10 cellular contexts compared by ENCODE assay signal in the genomic region with DNA sequence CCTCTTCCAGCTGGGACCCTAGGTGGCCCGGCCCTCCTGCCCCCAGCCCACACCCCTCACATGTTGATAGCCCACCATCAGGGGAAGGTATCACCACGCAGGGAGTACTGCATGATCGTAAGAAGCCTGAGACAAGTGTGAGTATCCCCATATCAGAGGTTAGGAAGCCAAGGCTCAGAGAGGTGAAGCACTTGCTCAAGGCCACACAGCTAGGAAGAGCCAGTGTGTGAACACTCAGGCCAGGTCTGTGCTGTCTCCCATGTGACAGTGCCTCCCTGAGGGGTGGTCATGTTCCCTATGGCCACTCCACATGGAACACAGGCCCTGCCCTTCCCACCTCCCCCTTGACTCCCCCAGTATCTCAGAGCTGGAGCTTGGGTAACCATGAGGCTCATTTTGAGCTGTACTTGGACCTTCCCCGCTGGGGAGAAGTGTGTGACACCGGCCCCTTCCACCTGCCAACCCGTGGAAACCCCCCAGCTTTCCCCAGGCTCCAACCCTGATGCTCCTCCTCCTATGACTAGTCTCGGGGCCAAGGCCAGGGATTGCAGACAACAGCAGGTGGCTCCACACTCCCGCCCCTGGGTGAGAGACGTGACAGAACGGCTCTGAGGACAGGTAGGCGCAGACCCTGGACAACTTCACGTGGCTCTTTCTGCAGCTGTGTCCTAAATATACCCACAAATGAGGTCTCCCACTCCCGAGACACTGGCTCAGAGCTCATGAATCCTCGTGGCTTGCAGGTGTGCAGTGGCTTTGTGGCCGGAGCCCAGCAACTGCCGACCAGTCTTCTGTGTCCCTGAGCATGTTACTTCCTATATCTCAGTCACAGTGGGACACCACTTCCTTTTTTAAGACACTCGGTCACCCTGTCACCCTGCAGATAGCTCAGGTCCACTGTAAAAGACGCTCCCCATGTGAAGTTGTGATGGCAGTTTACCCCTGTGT. TPM values are rescaled to one million over a fixed set of nuclear protein-coding genes. Genes with fewer than 3 reads are reported as not detected.
DNase-seq lines count a peak whose midpoint lies in the region; ATAC-seq and TF ChIP-seq lines count a peak whose summit lies in the region.
"Had no signal": no experiment of that assay in that cellular context is flagged by ENCODE, and none has a peak within 500 bp of the region (broad histone marks: within the 10 kb centered on the region; RNA-seq: fewer than 3 reads in every experiment).

No MANE protein-coding gene starts in this region.

- intact Hi-C loops in tibial artery (cut with DNase I; ENCODE audit: low total_unique reads), result no loop called here

- H3K4me3 ChIP-seq in OCI-LY1 (ENCODE audit: low read depth, low read length, poor library complexity, severe bottlenecking) (no peak overlapping the region), tibial artery (no peak overlapping the region)
- H3K4me3 ChIP-seq: lower lobe of right lung had no signal

- no peak overlapping the region for H3K27ac ChIP-seq in OCI-LY1 (ENCODE audit: low read depth, low read length, poor library complexity, severe bottlenecking)
- no peak overlapping the region for H3K27ac ChIP-seq in tibial artery
- H3K27ac ChIP-seq: lower lobe of right lung, VCaP had no signal

- no peaks in the 10 kb centered on the region for H3K9me3 ChIP-seq in OCI-LY1 (ENCODE audit: low read length)
- H3K9me3 ChIP-seq in tibial artery, result no peaks in the 10 kb centered on the region
- H3K9me3 ChIP-seq: lower lobe of right lung had no signal

- H3K9me2 ChIP-seq in OCI-LY1 (ENCODE audit: low read depth, low read length), result no peaks in the 10 kb centered on the region

- H3K4me2 ChIP-seq in OCI-LY1 (ENCODE audit: low read length), result no peak overlapping the region

- ATAC-seq in HG02798 (IDR thresholded peaks at IDR 0.05; ENCODE audit: poor library complexity, unreplicated experiment) (peak; percentile 92), esophagus mucosa (peak; percentile 27)

- no peak overlapping the region for H3K9ac ChIP-seq in OCI-LY1 (ENCODE audit: low read length)

- TF ChIP-seq CTCF in OCI-LY1 (IDR thresholded peaks at IDR 0.05; ENCODE audit: low read length) (peak; percentile 16; the same call in 1 of the 2 replicates), tibial artery (IDR thresholded peaks at IDR 0.05) (no peak)

- peak; percentile 60 for DNase-seq in NK-92 treated with Interleukin-12 subunit alpha and Interleukin-12 subunit beta, amount 100 ng/mL, for 24 hours (lab: John Stamatoyannopoulos, UW)
- no peak for DNase-seq in NK-92 (lab: John Stamatoyannopoulos, UW; ENCODE audit: unreplicated experiment)
- DNase-seq in NCI-H1930 (lab: John Stamatoyannopoulos, UW), result no peak
- no peak for DNase-seq in tibial artery
- DNase-seq in cerebellum (ENCODE audit: low spot score), result no peak
- DNase-seq: lower lobe of right lung had no signal

- H3K4me1 ChIP-seq in OCI-LY1 (ENCODE audit: insufficient read depth, low read length, severe bottlenecking) (peaks cover 17% of the 10 kb centered on the region), tibial artery (peaks cover 0 to 13% (median 9%) of the 10 kb centered on the region in 4 donors)

- H3K27me3 ChIP-seq in OCI-LY1 (ENCODE audit: insufficient read depth, low read length), result no peaks in the 10 kb centered on the region
- no peaks in the 10 kb centered on the region for H3K27me3 ChIP-seq in tibial artery

- no peaks in the 10 kb centered on the region for H3K79me2 ChIP-seq in OCI-LY1 (ENCODE audit: insufficient read depth, low read length)

- H3K36me3 ChIP-seq in OCI-LY1 (ENCODE audit: insufficient read depth, low read length), result no peaks in the 10 kb centered on the region
- H3K36me3 ChIP-seq in tibial artery, result peaks cover 6 to 48% (median 24%) of the 10 kb centered on the region in 3 donors
- H3K36me3 ChIP-seq: lower lobe of right lung had no signal

- no peaks in the 10 kb centered on the region for H4K20me1 ChIP-seq in OCI-LY1 (ENCODE audit: insufficient read depth, low read length)

- no peaks in the 10 kb centered on the region for H3F3A ChIP-seq in OCI-LY1 (ENCODE audit: insufficient read depth, low read length)

- no peak overlapping the region for H2AFZ ChIP-seq in OCI-LY1 (ENCODE audit: low read length)

RNA-seq across cellular contexts. Expression of gene NECTIN1, which starts 55.3 kb away (rescaled TPM):
- 299 TPM for total RNA-seq in esophagus mucosa
- total RNA-seq in cerebellum, result 20.1 TPM

Comparison
In these comparisons a context has a peak if more than half of its experiments do, and no peak if none do; other contexts are left out.
1. RNA of gene NECTIN1, which starts 55.3 kb away (total RNA-seq): 299 TPM in esophagus mucosa (single experiment); 20.1 TPM in cerebellum (single experiment); every median in the first group is over 10 times any median in the second.